Comparison of ENCODE assay signal across 28 cellular contexts in the genomic region with DNA sequence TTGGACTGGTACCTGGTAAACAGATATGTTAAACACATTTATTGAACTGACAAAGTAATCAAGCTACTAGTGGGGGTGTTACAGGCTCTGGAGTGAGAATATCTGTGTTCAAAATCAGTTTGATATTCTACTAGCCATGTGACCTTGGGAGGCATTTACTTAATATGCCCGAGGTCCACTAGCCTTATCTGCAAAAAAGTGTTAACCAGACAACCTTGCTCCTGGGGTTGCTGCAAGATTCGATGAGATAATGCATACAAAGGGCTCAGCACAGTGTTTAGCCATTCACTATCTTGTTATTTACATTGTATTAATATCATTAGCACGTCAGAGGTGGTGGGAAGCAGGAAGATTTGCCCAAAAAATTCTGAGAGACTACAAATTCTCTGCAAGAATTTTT.
"Had no signal": no experiment of that assay in that cellular context is flagged by ENCODE, and none has a peak within 500 bp of the region (broad histone marks: within the 10 kb centered on the region; RNA-seq: fewer than 3 reads in every experiment).

No MANE protein-coding gene starts in this region.

- ATAC-seq: activated CD4-positive, alpha-beta T cell treated with anti-CD3 and anti-CD28 coated beads for 36 hours; activated T-helper 17 cell treated with anti-CD3 and anti-CD28 coated beads, Interleukin-2, amount 50 U/mL, for 72 hours; Panc1; T-cell had no signal

- H3K27me3 ChIP-seq: brain microvascular endothelial cell, MG63, SJSA1 had no signal

- H3K4me3 ChIP-seq: MG63, SJSA1 had no signal

- H3K27ac ChIP-seq: brain microvascular endothelial cell, RWPE1, SJSA1 had no signal

- H3K36me3 ChIP-seq: brain microvascular endothelial cell, MG63, SJSA1 had no signal

- H3K9me3 ChIP-seq: MG63, SJSA1 had no signal

- DNase-seq: activated CD4-positive, alpha-beta memory T cell treated with anti-CD3 and anti-CD28 coated beads, Interleukin-2, amount 10 ng/mL, durations not matched to agents 7 days and 5 days; activated CD4-positive, alpha-beta T cell treated with anti-CD3 and anti-CD28 coated beads for 36 hours; activated CD4-positive, alpha-beta T cell treated with anti-CD3 and anti-CD28 coated beads, Interleukin-2, amount 50 U/mL, for 1 hour; activated gamma-delta T cell; activated naive CD4-positive, alpha-beta T cell treated with anti-CD3 and anti-CD28 coated beads for 36 hours; activated T-cell treated with anti-CD3 and anti-CD28 coated beads for 4 hours; activated T-cell treated with anti-CD3 and anti-CD28 coated beads, Interleukin-2, amount 50 U/mL, for 48 hours; amygdala; brain microvascular endothelial cell; MG63; MV-4-11; NCI-H1092 treated with DMSO at 0.1 percent for 48 hours; NCI-H1417 treated with DMSO at 0.1 percent for 48 hours; NCI-H1694; NCI-H2029; NCI-H2107; NCI-H510A treated with DMSO at 0.1 percent for 48 hours; NCI-H69; NK-92 treated with Interleukin-12 subunit alpha and Interleukin-12 subunit beta, amount 100 ng/mL, for 24 hours; OCI-M1; SHP77; T-cell; T-helper 2 cell; T1000 had no signal
